Comparison of ENCODE assay signal across 12 cellular contexts in the genomic region with DNA sequence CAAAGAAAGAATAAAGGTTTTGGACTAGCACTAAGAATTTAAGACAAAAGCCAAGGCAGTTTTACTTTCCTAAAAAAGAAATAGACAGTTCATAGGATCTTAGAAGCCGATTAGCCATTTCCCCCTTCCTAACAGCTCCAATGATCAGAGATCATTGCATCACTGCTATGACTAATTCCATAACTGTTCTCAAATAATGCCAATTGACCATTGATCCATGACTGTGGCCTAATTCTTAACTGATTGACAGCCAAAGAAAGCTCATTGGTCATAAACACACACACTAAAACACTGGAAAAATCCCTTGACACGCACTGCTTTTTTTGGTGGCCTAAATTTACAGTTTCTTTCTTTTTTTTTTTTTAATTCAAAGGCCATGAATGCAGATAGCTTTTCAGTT.
A peak's percentile ranks its signal among the peaks of the same experiment; 100 is the strongest.
DNase-seq lines count a peak whose midpoint lies in the region; ATAC-seq, FAIRE-seq and TF ChIP-seq lines count a peak whose summit lies in the region.
"Had no signal": no experiment of that assay in that cellular context is flagged by ENCODE, and none has a peak within 500 bp of the region (broad histone marks: within the 10 kb centered on the region; RNA-seq: fewer than 3 reads in every experiment).

No MANE protein-coding gene starts in this region.

- CTCF ChIA-PET in HepG2 (lab: Yijun Ruan, JAX; ENCODE audit: low intra/inter-chr PET ratio, low total read pairs), result no interaction called here

- no peak overlapping the region for H3K4me2 ChIP-seq in HepG2 (ENCODE audit: low read depth, low read length)

- FAIRE-seq in HepG2 (lab: Jason Lieb, UNC), result no peak

- H3K4me1 ChIP-seq in HepG2 (ENCODE audit: insufficient read depth, low read length), result no peaks in the 10 kb centered on the region

- POLR2A ChIA-PET in HepG2 (lab: Yijun Ruan, JAX), result no interaction called here

- H2AFZ ChIP-seq in HepG2 (ENCODE audit: low read length), result no peak overlapping the region

- no peak overlapping the region for H3K27ac ChIP-seq in HepG2 (ENCODE audit: extremely low read length, insufficient read depth, low read length)

- in situ Hi-C loops in HepG2 (cut with HindIII; ENCODE audit: extremely low pct_ligation_motif_present, low pct_unique_long_range_greater_than_20kb), result no loop called here

- no peaks in the 10 kb centered on the region for H4K20me1 ChIP-seq in HepG2 (ENCODE audit: insufficient read depth, low read length)

- intact Hi-C loops in HepG2 (cut with micrococcal nuclease; ENCODE audit: unreplicated experiment), result no loop called here

- TF ChIP-seq EP300 in HepG2 (IDR thresholded peaks at IDR 0.05; ENCODE audit: low read depth in 2 of 2, low read length in 2 of 2) (no peak), HepG2 (CRISPR knock-in tag; IDR thresholded peaks at IDR 0.05; ENCODE audit: borderline replicate concordance) (no peak)

- no peak for TF ChIP-seq RAD21 in HepG2 (CRISPR knock-in tag; IDR thresholded peaks at IDR 0.05)

- H3K79me2 ChIP-seq in HepG2 (ENCODE audit: insufficient read depth, low read length), result no peaks in the 10 kb centered on the region

- H3K9me3 ChIP-seq in HepG2 (ENCODE audit: low read length), result no peaks in the 10 kb centered on the region

- TF ChIP-seq POLR2A in HepG2 (IDR thresholded peaks at IDR 0.05; ENCODE audit: insufficient read depth in 1 of 2, low read depth in 2 of 2, low read length in 2 of 2), result no peak

- no peak overlapping the region for H3K9ac ChIP-seq in HepG2 (ENCODE audit: insufficient read depth, low read depth, low read length)

- DNase-seq in HepG2 (ENCODE audit: low spot score), result no peak
- no peak for DNase-seq in cerebellar nuclear complex (lab: John Stamatoyannopoulos, UW)
- DNase-seq in NCI-H2107 (lab: John Stamatoyannopoulos, UW), result no peak
- DNase-seq: activated effector memory CD4-positive, alpha-beta T cell treated with Interleukin-2 at 50 U/mL for 16 hours; cortex of kidney; NCI-H1092; stimulated activated naive CD4-positive, alpha-beta T cell treated with Interleukin-2 at 50 U/mL for 16 hours; T1000 had no signal

- no peak for TF ChIP-seq CTCF in HepG2 (CRISPR knock-in tag; IDR thresholded peaks at IDR 0.05)

- no peak overlapping the region for H3K4me3 ChIP-seq in HepG2 (replicated peaks in 1 of 3; ENCODE audit: insufficient read depth in 1 of 3, low read depth in 2 of 3, low read length in 3 of 3)

- BruUV-seq in HepG2 (replicated peaks; lab: Mats Ljungman, UMichigan), result no TSS peak

- ATAC-seq in GM18499 (IDR thresholded peaks at IDR 0.05; ENCODE audit: insufficient read depth, unreplicated experiment), result peak; percentile 54
- peak; percentile 66 for ATAC-seq in GM21423 (IDR thresholded peaks at IDR 0.05; ENCODE audit: unreplicated experiment)
- peak; percentile 68 for ATAC-seq in HG03575 (IDR thresholded peaks at IDR 0.05; ENCODE audit: extremely low read depth, insufficient number of reproducible peaks, low FRiP score, unreplicated experiment)
- ATAC-seq in HepG2, result no peak
- no peak for ATAC-seq in GM21528 (IDR thresholded peaks at IDR 0.05; ENCODE audit: low FRiP score, unreplicated experiment)

- H3K27me3 ChIP-seq in HepG2 (ENCODE audit: control insufficient read depth in 1 of 2, insufficient read depth in 2 of 2, low read length in 2 of 2), result no peaks in the 10 kb centered on the region

- no peaks in the 10 kb centered on the region for H3K36me3 ChIP-seq in HepG2 (replicated peaks in 1 of 2; ENCODE audit: control insufficient read depth in 1 of 2, insufficient read depth in 2 of 2, low read length in 2 of 2)

- WGBS in HepG2 (ENCODE audit: low lambda C conversion rate), result 6% methylated on average over 2 of the region's 2 CpGs

TF ChIP-seq in HepG2, 621 proteins besides CTCF, POLR2A, EP300 and RAD21:
- TF ChIP-seq TP53 (CRISPR knock-in tag; conservative IDR thresholded peaks at IDR 0.05) (no peak), FOSL2 (CRISPR knock-in tag; IDR thresholded peaks at IDR 0.05) (peak; percentile 12; the same call in 1 of the 2 replicates), CEBPB (IDR thresholded peaks at IDR 0.05; ENCODE audit: borderline replicate concordance, low read depth, low read length) (peak; percentile 49; the same call in 1 of the 2 replicates), SNAPC2 (CRISPR knock-in tag; IDR thresholded peaks at IDR 0.05) (no peak)
- TF ChIP-seq, protein P1, sequence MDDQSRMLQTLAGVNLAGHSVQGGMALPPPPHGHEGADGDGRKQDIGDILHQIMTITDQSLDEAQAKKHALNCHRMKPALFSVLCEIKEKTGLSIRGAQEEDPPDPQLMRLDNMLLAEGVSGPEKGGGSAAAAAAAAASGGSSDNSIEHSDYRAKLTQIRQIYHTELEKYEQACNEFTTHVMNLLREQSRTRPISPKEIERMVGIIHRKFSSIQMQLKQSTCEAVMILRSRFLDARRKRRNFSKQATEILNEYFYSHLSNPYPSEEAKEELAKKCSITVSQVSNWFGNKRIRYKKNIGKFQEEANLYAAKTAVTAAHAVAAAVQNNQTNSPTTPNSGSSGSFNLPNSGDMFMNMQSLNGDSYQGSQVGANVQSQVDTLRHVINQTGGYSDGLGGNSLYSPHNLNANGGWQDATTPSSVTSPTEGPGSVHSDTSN (CRISPR knock-in tag; IDR thresholded peaks at IDR 0.05; ENCODE audit: borderline replicate concordance), result no peak

Comparison
In these comparisons a context has a peak if more than half of its experiments do, and no peak if none do; other contexts are left out.
1. ATAC-seq: peak in GM18499 (single experiment), GM21423 (single experiment) and HG03575 (single experiment); none in HepG2 (single experiment) and GM21528 (single experiment).